In the genomic region with DNA sequence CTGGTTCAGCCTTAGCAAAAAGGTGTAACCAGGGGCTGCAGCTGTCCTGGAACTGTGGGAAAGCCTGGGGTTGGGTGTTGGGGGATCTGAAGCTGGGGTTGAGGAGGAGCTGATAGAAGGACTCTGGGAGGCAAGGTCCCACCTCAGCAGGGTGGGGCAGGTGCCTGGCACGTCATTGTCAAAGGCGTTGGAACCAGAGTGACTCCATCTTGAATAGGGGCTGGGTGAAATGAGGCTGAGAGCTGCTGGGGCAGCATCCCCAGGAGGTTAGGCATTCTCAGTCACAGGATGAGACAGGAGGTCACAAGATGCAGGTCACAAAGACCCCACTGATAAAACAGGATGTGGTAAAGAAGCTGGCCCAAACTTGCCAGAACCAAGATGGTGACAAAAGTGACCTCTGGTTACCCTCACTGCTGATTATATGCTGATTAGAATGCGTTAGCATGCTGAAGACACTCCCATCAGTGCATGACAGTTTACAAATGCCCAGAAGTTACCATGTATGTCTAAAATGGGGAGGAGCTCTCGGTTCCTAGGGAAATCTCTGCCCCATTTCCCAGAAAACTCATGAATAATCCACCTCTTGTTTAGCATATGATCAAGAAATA, we compare ENCODE assay signal across 22 cellular contexts.
A peak's percentile ranks its signal among the peaks of the same experiment; 100 is the strongest.
DNase-seq lines count a peak whose midpoint lies in the region; ATAC-seq, FAIRE-seq and TF ChIP-seq lines count a peak whose summit lies in the region.
"Had no signal": no experiment of that assay in that cellular context is flagged by ENCODE, and none has a peak within 500 bp of the region (broad histone marks: within the 10 kb centered on the region; RNA-seq: fewer than 3 reads in every experiment).

No MANE protein-coding gene starts in this region.

- peak; percentile 85 for DNase-seq in EH (ENCODE audit: low read depth)
- peak; percentile 44 for DNase-seq in LHCN-M2 (ENCODE audit: low read depth)
- peak in 1 of 4 experiments; percentile 43 for DNase-seq in K562 (ENCODE audit: extremely low read depth in 1 of 4, low spot score in 3 of 4)
- DNase-seq in stimulated activated CD8-positive, alpha-beta memory T cell treated with anti-CD3 and anti-CD28 coated beads, Interleukin-4, amount 100 ng/mL, for 48 hours, result peak; percentile 7
- no peak for DNase-seq in NCI-H1092 treated with DMSO at 0.1 percent for 48 hours (lab: John Stamatoyannopoulos, UW)
- no peak for DNase-seq in left ventricle myocardium superior
- DNase-seq: BE2C; CD4-positive, CD25-positive, alpha-beta regulatory T cell; GF-D8; H9; HFFc6; KG1; NCI-H1105 treated with DMSO at 0.1 percent for 48 hours; NCI-H2029 treated with DMSO at 0.1 percent for 48 hours; NCI-H226; NCI-H510A treated with DMSO at 0.1 percent for 48 hours; NCI-H82; Peyer's patch; SJCRH30; T-helper 1 cell had no signal

- H4K20me1 ChIP-seq in K562 (replicated peaks; ENCODE audit: control insufficient read depth, insufficient read depth, low read length), result no peaks in the 10 kb centered on the region

- no peak overlapping the region for H3K4me3 ChIP-seq in K562
- H3K4me3 ChIP-seq: Peyer's patch, SJCRH30 had no signal

- TF ChIP-seq EP300 in K562 (IDR thresholded peaks at IDR 0.05; ENCODE audit: low read length), result 0 out of 2 replicates have a peak, but pooled peaks have one; percentile 14

- no peak for TF ChIP-seq POLR2A in K562 (conservative IDR thresholded peaks at IDR 0.05)

- peaks cover 9 to 17% of the 10 kb centered on the region in 2 experiments; a peak in 4 of 5 replicates for H3K27me3 ChIP-seq in K562 (ENCODE audit: control insufficient read depth in 2 of 2, insufficient read depth in 2 of 2, low read length in 2 of 2)
- H3K27me3 ChIP-seq: BE2C, Peyer's patch, SJCRH30 had no signal

- H3K9ac ChIP-seq in K562 (ENCODE audit: insufficient read depth in 1 of 2, low read depth in 2 of 2, low read length in 2 of 2), result no peak overlapping the region

- H3K4me2 ChIP-seq in K562 (ENCODE audit: insufficient read depth, low read length), result no peak overlapping the region

- BruUV-seq in K562 (replicated peaks; lab: Mats Ljungman, UMichigan), result no TSS peak

- H3K4me1 ChIP-seq in K562 (replicated peaks in 1 of 2; ENCODE audit: control insufficient read depth in 2 of 2, insufficient read depth in 2 of 2, low read length in 2 of 2), result peaks cover 5 to 8% of the 10 kb centered on the region in 2 experiments; a peak in 4 of 5 replicates
- H3K4me1 ChIP-seq: BE2C had no signal

- H3K9me1 ChIP-seq in K562 (ENCODE audit: control insufficient read depth, insufficient read depth, low read length), result no peaks in the 10 kb centered on the region

- ATAC-seq in K562 (peak; percentile 65), left ventricle myocardium superior (no peak), GM18867 (IDR thresholded peaks at IDR 0.05; ENCODE audit: unreplicated experiment) (no peak)
- ATAC-seq: HepG2 had no signal

- TF ChIP-seq RAD21 in K562 (CRISPR knock-in tag; conservative IDR thresholded peaks at IDR 0.05 in 1 of 2, IDR thresholded peaks at IDR 0.05 in 1 of 2), result 0 out of 4 replicates have a peak, but pooled peaks of 1 of the 2 experiments have one; percentile 17

- FAIRE-seq in K562 (lab: Jason Lieb, UNC), result peak; percentile 11
- FAIRE-seq: HepG2 had no signal

- no peaks in the 10 kb centered on the region for H3K36me3 ChIP-seq in K562 (ENCODE audit: control insufficient read depth, insufficient read depth, low read length)
- H3K36me3 ChIP-seq: BE2C, Peyer's patch, SJCRH30 had no signal

- CTCF ChIA-PET in K562 (lab: Yijun Ruan, JAX; ENCODE audit: low intra/inter-chr PET ratio), result interaction anchor here (0.5 kb wide), 1 partner anchor 276 kb away, joined by 3 read pairs; no protein-coding TSS in a partner anchor

- intact Hi-C loops in K562 (cut with micrococcal nuclease) (no loop called here), left ventricle myocardium superior (cut with micrococcal nuclease) (no loop called here)

- in situ Hi-C loops in K562 (cut with MboI), result loop anchor here (25.0 kb wide), 2 partner anchors 537 to 912 kb away; a partner anchor contains a TSS

- H3K79me2 ChIP-seq in K562 (ENCODE audit: control insufficient read depth, insufficient read depth, low read length), result no peaks in the 10 kb centered on the region

- POLR2A ChIA-PET in K562 (lab: Yijun Ruan, JAX), result interaction anchor here (0.5 to 1.6 kb wide), 3 partner anchors 10 to 445 kb away, joined by 3 read pairs; no protein-coding TSS in a partner anchor

- H3K9me3 ChIP-seq in K562 (replicated peaks; ENCODE audit: control insufficient read depth, insufficient read depth, low read depth, low read length), result 0 out of 2 replicates have a peak, but pooled peaks cover 2% of the 10 kb centered on the region
- H3K9me3 ChIP-seq: SJCRH30 had no signal

- TF ChIP-seq CTCF in K562 (IDR thresholded peaks at IDR 0.05 in 2 of 3, conservative IDR thresholded peaks at IDR 0.05 in 1 of 3; ENCODE audit: insufficient read depth in 2 of 3, low read depth in 1 of 3, low read length in 3 of 3), result no peak

- WGBS in K562 (ENCODE audit: insufficient coverage, low coverage, missing lambda C conversion rate), result 10% methylated on average over 4 of the region's 4 CpGs

- H2AFZ ChIP-seq in K562 (ENCODE audit: low read depth, low read length), result no peak overlapping the region

- no peak overlapping the region for H3K27ac ChIP-seq in K562 (ENCODE audit: extremely low read depth, low read depth, low read length)
- H3K27ac ChIP-seq: SJCRH30 had no signal

TF ChIP-seq in K562, 482 proteins besides CTCF, POLR2A, EP300 and RAD21 (continues in another document):
- TF ChIP-seq ZKSCAN8 (CRISPR knock-in tag; IDR thresholded peaks at IDR 0.05), result peak; percentile 98
- peak; percentile 29; the same call in 1 of the 2 replicates for TF ChIP-seq CTBP1 (IDR thresholded peaks at IDR 0.05; ENCODE audit: borderline replicate concordance)
- TF ChIP-seq YY1 (IDR thresholded peaks at IDR 0.05; ENCODE audit: borderline replicate concordance in 1 of 3, control insufficient read depth in 1 of 3, extremely low read depth in 1 of 3, insufficient read depth in 3 of 3, insufficient read length in 1 of 3, insufficient replicate concordance in 2 of 3, low read depth in 1 of 3, low read length in 2 of 3), result peak in 2 of 3 experiments; percentile 25 to 29
- TF ChIP-seq, protein P1, sequence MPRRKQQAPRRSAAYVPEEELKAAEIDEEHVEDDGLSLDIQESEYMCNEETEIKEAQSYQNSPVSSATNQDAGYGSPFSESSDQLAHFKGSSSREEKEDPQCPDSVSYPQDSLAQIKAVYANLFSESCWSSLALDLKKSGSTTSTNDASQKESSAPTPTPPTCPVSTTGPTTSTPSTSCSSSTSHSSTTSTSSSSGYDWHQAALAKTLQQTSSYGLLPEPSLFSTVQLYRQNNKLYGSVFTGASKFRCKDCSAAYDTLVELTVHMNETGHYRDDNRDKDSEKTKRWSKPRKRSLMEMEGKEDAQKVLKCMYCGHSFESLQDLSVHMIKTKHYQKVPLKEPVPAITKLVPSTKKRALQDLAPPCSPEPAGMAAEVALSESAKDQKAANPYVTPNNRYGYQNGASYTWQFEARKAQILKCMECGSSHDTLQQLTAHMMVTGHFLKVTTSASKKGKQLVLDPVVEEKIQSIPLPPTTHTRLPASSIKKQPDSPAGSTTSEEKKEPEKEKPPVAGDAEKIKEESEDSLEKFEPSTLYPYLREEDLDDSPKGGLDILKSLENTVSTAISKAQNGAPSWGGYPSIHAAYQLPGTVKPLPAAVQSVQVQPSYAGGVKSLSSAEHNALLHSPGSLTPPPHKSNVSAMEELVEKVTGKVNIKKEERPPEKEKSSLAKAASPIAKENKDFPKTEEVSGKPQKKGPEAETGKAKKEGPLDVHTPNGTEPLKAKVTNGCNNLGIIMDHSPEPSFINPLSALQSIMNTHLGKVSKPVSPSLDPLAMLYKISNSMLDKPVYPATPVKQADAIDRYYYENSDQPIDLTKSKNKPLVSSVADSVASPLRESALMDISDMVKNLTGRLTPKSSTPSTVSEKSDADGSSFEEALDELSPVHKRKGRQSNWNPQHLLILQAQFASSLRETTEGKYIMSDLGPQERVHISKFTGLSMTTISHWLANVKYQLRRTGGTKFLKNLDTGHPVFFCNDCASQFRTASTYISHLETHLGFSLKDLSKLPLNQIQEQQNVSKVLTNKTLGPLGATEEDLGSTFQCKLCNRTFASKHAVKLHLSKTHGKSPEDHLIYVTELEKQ (CRISPR knock-in tag; IDR thresholded peaks at IDR 0.05), result peak; percentile 97
- TF ChIP-seq RB1 (IDR thresholded peaks at IDR 0.05; ENCODE audit: low read depth), result no peak
- peak; percentile 99 for TF ChIP-seq ZNF76 (CRISPR knock-in tag; IDR thresholded peaks at IDR 0.05; ENCODE audit: borderline replicate concordance)
- TF ChIP-seq FOXK2 (conservative IDR thresholded peaks at IDR 0.05 in 1 of 2, IDR thresholded peaks at IDR 0.05 in 1 of 2; ENCODE audit: low read depth in 2 of 2), result no peak
- TF ChIP-seq RCOR1 (IDR thresholded peaks at IDR 0.05; ENCODE audit: borderline replicate concordance in 1 of 2, low read depth in 2 of 2, low read length in 2 of 2), result peak in 1 of 2 experiments; percentile 27; a peak in 1 of 4 replicates
- TF ChIP-seq, protein P2, sequence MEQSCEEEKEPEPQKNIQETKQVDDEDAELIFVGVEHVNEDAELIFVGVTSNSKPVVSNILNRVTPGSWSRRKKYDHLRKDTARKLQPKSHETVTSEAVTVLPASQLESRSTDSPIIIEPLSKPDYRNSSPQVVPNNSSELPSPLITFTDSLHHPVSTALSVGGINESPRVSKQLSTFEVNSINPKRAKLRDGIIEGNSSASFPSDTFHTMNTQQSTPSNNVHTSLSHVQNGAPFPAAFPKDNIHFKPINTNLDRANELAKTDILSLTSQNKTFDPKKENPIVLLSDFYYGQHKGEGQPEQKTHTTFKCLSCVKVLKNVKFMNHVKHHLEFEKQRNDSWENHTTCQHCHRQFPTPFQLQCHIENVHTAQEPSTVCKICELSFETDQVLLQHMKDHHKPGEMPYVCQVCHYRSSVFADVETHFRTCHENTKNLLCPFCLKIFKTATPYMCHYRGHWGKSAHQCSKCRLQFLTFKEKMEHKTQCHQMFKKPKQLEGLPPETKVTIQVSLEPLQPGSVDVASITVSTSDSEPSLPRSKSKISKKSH (CRISPR knock-in tag; IDR thresholded peaks at IDR 0.05), result peak; percentile 78; the same call in 1 of the 2 replicates
- no peak for TF ChIP-seq MBD2 (IDR thresholded peaks at IDR 0.05; ENCODE audit: borderline replicate concordance, low read depth)
- TF ChIP-seq, protein P3, sequence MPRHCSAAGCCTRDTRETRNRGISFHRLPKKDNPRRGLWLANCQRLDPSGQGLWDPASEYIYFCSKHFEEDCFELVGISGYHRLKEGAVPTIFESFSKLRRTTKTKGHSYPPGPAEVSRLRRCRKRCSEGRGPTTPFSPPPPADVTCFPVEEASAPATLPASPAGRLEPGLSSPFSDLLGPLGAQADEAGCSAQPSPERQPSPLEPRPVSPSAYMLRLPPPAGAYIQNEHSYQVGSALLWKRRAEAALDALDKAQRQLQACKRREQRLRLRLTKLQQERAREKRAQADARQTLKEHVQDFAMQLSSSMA (CRISPR knock-in tag; IDR thresholded peaks at IDR 0.05), result peak; percentile 87; the same call in 1 of the 2 replicates
- peak; percentile 56; the same call in 1 of the 2 replicates for TF ChIP-seq NFE2L1 (tag; IDR thresholded peaks at IDR 0.05; ENCODE audit: borderline replicate concordance, low read depth)

Comparison
In these comparisons a context has a peak if more than half of its experiments do, and no peak if none do; other contexts are left out.
1. DNase-seq: peak in EH (single experiment), LHCN-M2 (single experiment) and stimulated activated CD8-positive, alpha-beta memory T cell treated with anti-CD3 and anti-CD28 coated beads, Interleukin-4, amount 100 ng/mL, for 48 hours (single experiment); none in NCI-H1092 treated with DMSO at 0.1 percent for 48 hours (single experiment) and left ventricle myocardium superior (single experiment).